Comparison of ENCODE assay signal across 2 cellular contexts in genomic region chr7:84188811-84189405, GRCh38.
TF ChIP-seq lines count a peak whose summit lies in the region.

No MANE protein-coding gene starts in this region.

TF ChIP-seq in IMR-90, 13 proteins besides CTCF, POLR2A, EP300 and RAD21:
- TF ChIP-seq SMC3 (IDR thresholded peaks at IDR 0.05; ENCODE audit: low read depth, low read length) (peak; percentile 27; the same call in 1 of the 2 replicates), MAZ (IDR thresholded peaks at IDR 0.05; ENCODE audit: borderline replicate concordance, low read depth, low read length) (no peak)

TF ChIP-seq in liver, 16 proteins besides CTCF, POLR2A, EP300 and RAD21:
- no peak for TF ChIP-seq SP1 (IDR thresholded peaks at IDR 0.05)
- TF ChIP-seq RXRA (IDR thresholded peaks at IDR 0.05) = no peak
- no peak for TF ChIP-seq HNF4A (conservative IDR thresholded peaks at IDR 0.05)
- no peak for TF ChIP-seq TAF1 (conservative IDR thresholded peaks at IDR 0.05)
- TF ChIP-seq GABPA (IDR thresholded peaks at IDR 0.05 in 1 of 2, conservative IDR thresholded peaks at IDR 0.05 in 1 of 2) = no peak
- TF ChIP-seq HNF4G (IDR thresholded peaks at IDR 0.05) = no peak
- no peak for TF ChIP-seq ZBTB33 (IDR thresholded peaks at IDR 0.05)
- no peak for TF ChIP-seq MAX (IDR thresholded peaks at IDR 0.05)
- TF ChIP-seq FOXA1 (IDR thresholded peaks at IDR 0.05) = no peak
- no peak for TF ChIP-seq EGR1 (IDR thresholded peaks at IDR 0.05; ENCODE audit: low read depth in 2 of 2)
- no peak for TF ChIP-seq REST (IDR thresholded peaks at IDR 0.05)
- TF ChIP-seq FOXA2 (IDR thresholded peaks at IDR 0.05) = no peak
- TF ChIP-seq NR2F2 (IDR thresholded peaks at IDR 0.05) = no peak
- TF ChIP-seq JUND (IDR thresholded peaks at IDR 0.05) = no peak
- TF ChIP-seq YY1 (IDR thresholded peaks at IDR 0.05) = no peak
- TF ChIP-seq ATF3 (IDR thresholded peaks at IDR 0.05) = no peak
